In the genomic region with DNA sequence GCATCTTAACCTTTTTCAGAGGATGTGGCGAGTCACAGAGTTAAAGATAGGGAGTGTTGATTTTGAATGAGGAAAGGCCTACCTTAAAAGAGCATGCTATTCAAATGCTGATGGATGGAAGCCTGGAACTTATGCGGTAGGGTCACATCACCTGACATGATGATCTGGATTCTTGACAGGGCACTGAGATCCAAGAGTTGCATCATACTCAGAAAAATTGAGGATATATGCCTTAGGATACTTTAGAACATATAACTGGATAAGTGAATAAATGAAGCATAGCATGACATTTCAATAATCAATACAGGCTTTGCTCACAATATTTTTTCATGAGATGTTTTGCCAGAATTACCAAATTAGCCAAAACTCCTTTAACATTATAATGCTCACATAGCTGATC, we compare ENCODE assay signal across 22 cellular contexts. TPM values are rescaled to one million over a fixed set of nuclear protein-coding genes. Genes with fewer than 3 reads are reported as not detected.
DNase-seq lines count a peak whose midpoint lies in the region; ATAC-seq, FAIRE-seq and TF ChIP-seq lines count a peak whose summit lies in the region.
"Had no signal": no experiment of that assay in that cellular context is flagged by ENCODE, and none has a peak within 500 bp of the region (broad histone marks: within the 10 kb centered on the region; RNA-seq: fewer than 3 reads in every experiment).

No MANE protein-coding gene starts in this region.

- intact Hi-C loops in IMR-90 (cut with micrococcal nuclease) = no loop called here

- H3K36me3 ChIP-seq in SK-N-SH (replicated peaks in 1 of 2; ENCODE audit: control insufficient read depth in 1 of 2, insufficient read depth in 2 of 2, low read length in 1 of 2) (no peaks in the 10 kb centered on the region), IMR-90 (ENCODE audit: control insufficient read depth, insufficient read depth, low read length) (no peaks in the 10 kb centered on the region), H1 (ENCODE audit: control insufficient read depth in 2 of 4, insufficient read depth in 4 of 4, low read length in 3 of 4) (no peaks in the 10 kb centered on the region)

- H2AK9ac ChIP-seq in IMR-90 (replicated peaks; ENCODE audit: low read depth, low read length, poor library complexity) = no peak overlapping the region

- H3K79me1 ChIP-seq in IMR-90 (ENCODE audit: low read depth in 1 of 2, low read length in 2 of 2) = no peaks in the 10 kb centered on the region
- H3K79me1 ChIP-seq in H1 (ENCODE audit: low read depth, low read length) = no peaks in the 10 kb centered on the region

- no peak overlapping the region for H4K91ac ChIP-seq in IMR-90 (ENCODE audit: insufficient read depth, low read depth, low read length)
- no peak overlapping the region for H4K91ac ChIP-seq in H1 (replicated peaks; ENCODE audit: insufficient read length, low read length)

- H3K56ac ChIP-seq in IMR-90 (ENCODE audit: extremely low read depth, insufficient read depth, low read length) = no peak overlapping the region
- no peak overlapping the region for H3K56ac ChIP-seq in H1 (replicated peaks; ENCODE audit: insufficient read length, low read depth, low read length)

- H3K4me1 Mint-ChIP-seq in activated T-cell treated with anti-CD3 and anti-CD28 coated beads, Interleukin-2, amount 50 U/mL, for 72 hours (ENCODE audit: low read depth) = no peaks in the 10 kb centered on the region

- CTCF ChIA-PET in SK-N-SH (lab: Yijun Ruan, JAX) = no interaction called here
- CTCF ChIA-PET in IMR-90 (lab: Yijun Ruan, JAX) = interaction anchor here (1.1 kb wide), 1 partner anchor 17 kb away, joined by 3 read pairs; no protein-coding TSS in a partner anchor
- CTCF ChIA-PET in H1 (lab: Charles Lee; ENCODE audit: partially characterized antibody) = no interaction called here

- H3K9me3 Mint-ChIP-seq in activated T-cell treated with anti-CD3 and anti-CD28 coated beads, Interleukin-2, amount 50 U/mL, for 72 hours = peaks cover 2% of the 10 kb centered on the region in 2 donors
- H3K9me3 Mint-ChIP-seq: CD4-positive, alpha-beta T cell; HFFc6 had no signal

- no peak for FAIRE-seq in H1 (lab: Jason Lieb, UNC)
- FAIRE-seq: A549, D721Med, GM12892, GM18507, HTR-8/SVneo had no signal

- H2BK120ac ChIP-seq in IMR-90 (ENCODE audit: low read depth, low read length) = no peak overlapping the region
- no peak overlapping the region for H2BK120ac ChIP-seq in H1 (replicated peaks; ENCODE audit: low read depth, low read length)

- H3K4me3 ChIP-seq in SK-N-SH (ENCODE audit: low read depth in 2 of 2, low read length in 1 of 2) = no peak overlapping the region
- H3K4me3 ChIP-seq in IMR-90 (ENCODE audit: insufficient read depth, low read depth, low read length) = no peak overlapping the region
- no peak overlapping the region for H3K4me3 ChIP-seq in H1 (ENCODE audit: extremely low read depth in 1 of 4, insufficient read depth in 2 of 4, low read depth in 3 of 4, low read length in 4 of 4)
- no peak overlapping the region for H3K4me3 ChIP-seq in foreskin fibroblast (ENCODE audit: low read depth in 1 of 2, low read length in 2 of 2)
- H3K4me3 ChIP-seq: A549 had no signal

- H2BK12ac ChIP-seq in H1 (ENCODE audit: low read depth, low read length) = no peak overlapping the region

- H4K8ac ChIP-seq in IMR-90 (ENCODE audit: low read depth in 2 of 2, low read length in 2 of 2) = no peak overlapping the region
- no peak overlapping the region for H4K8ac ChIP-seq in H1 (ENCODE audit: extremely low read depth, insufficient read depth, low read length)

- TF ChIP-seq CTCF in SK-N-SH (IDR thresholded peaks at IDR 0.05) (no peak), IMR-90 (conservative IDR thresholded peaks at IDR 0.05; ENCODE audit: low read depth, low read length) (no peak), H1 (IDR thresholded peaks at IDR 0.05; ENCODE audit: control extremely low read depth in 1 of 3, insufficient read depth in 1 of 3, low read depth in 1 of 3, low read length in 3 of 3) (no peak), foreskin fibroblast (IDR thresholded peaks at IDR 0.05; ENCODE audit: low read depth, low read length) (no peak)

- no peak overlapping the region for H2BK15ac ChIP-seq in IMR-90 (ENCODE audit: low read depth, low read length)
- H2BK15ac ChIP-seq in H1 (ENCODE audit: low read length) = no peak overlapping the region

- no peak overlapping the region for H4K5ac ChIP-seq in IMR-90 (ENCODE audit: low read depth, low read length)
- H4K5ac ChIP-seq in H1 (ENCODE audit: insufficient read length, low read depth, low read length) = no peak overlapping the region

- no peaks in the 10 kb centered on the region for H3K9me2 ChIP-seq in SK-N-SH

- no peak overlapping the region for H3K14ac ChIP-seq in IMR-90 (replicated peaks; ENCODE audit: low read depth, low read length)
- no peak overlapping the region for H3K14ac ChIP-seq in H1 (ENCODE audit: insufficient read length)

- H4K20me1 ChIP-seq in SK-N-SH (ENCODE audit: insufficient read depth) = no peaks in the 10 kb centered on the region
- H4K20me1 ChIP-seq in IMR-90 (ENCODE audit: insufficient read depth, low read length) = no peaks in the 10 kb centered on the region
- H4K20me1 ChIP-seq in H1 (replicated peaks in 1 of 2; ENCODE audit: control insufficient read depth in 1 of 2, insufficient read depth in 2 of 2, low read length in 2 of 2) = no peaks in the 10 kb centered on the region

- no peak overlapping the region for H3K18ac ChIP-seq in IMR-90 (ENCODE audit: low read depth, low read length)
- H3K18ac ChIP-seq in H1 (ENCODE audit: extremely low read depth, low read length) = no peak overlapping the region

- in situ Hi-C loops in IMR-90 (cut with MboI; ENCODE audit: low sequenced_read_pairs) = no loop called here

- H3K27me3 Mint-ChIP-seq in activated T-cell treated with anti-CD3 and anti-CD28 coated beads, Interleukin-2, amount 50 U/mL, for 72 hours (ENCODE audit: low read depth) = peaks cover 23% of the 10 kb centered on the region

- no peak for TF ChIP-seq POLR2A in IMR-90 (IDR thresholded peaks at IDR 0.05; ENCODE audit: low read depth, low read length)
- no peak for TF ChIP-seq POLR2A in H1 (IDR thresholded peaks at IDR 0.05; ENCODE audit: control extremely low read depth in 1 of 2, low read depth in 2 of 2, low read length in 2 of 2)

- H3K27me3 ChIP-seq in SK-N-SH (ENCODE audit: insufficient read depth) = no peaks in the 10 kb centered on the region
- H3K27me3 ChIP-seq in IMR-90 (ENCODE audit: control insufficient read depth, insufficient read depth, low read length) = no peaks in the 10 kb centered on the region
- no peaks in the 10 kb centered on the region for H3K27me3 ChIP-seq in H1 (replicated peaks in 1 of 4; ENCODE audit: control insufficient read depth in 3 of 4, extremely low read depth in 1 of 4, insufficient read depth in 3 of 4, low read length in 3 of 4)

- H3K9me1 ChIP-seq in IMR-90 (ENCODE audit: insufficient read depth, low read length) = 0 out of 2 replicates have a peak, but pooled peaks cover under 1% of the 10 kb centered on the region

- H2AFZ ChIP-seq in SK-N-SH (ENCODE audit: low read depth) (no peak overlapping the region), IMR-90 (replicated peaks; ENCODE audit: low read length, poor library complexity) (no peak overlapping the region), H1 (ENCODE audit: low read length) (no peak overlapping the region)

- H3K4me3 Mint-ChIP-seq in activated T-cell treated with anti-CD3 and anti-CD28 coated beads, Interleukin-2, amount 50 U/mL, for 72 hours = no peak overlapping the region
- H3K4me3 Mint-ChIP-seq: CD4-positive, alpha-beta T cell; HFFc6 had no signal

- H3K4me1 ChIP-seq in SK-N-SH (ENCODE audit: control insufficient read depth in 1 of 2, insufficient read depth in 2 of 2, low read depth in 1 of 2, low read length in 1 of 2) (peaks cover under 1 to 10% of the 10 kb centered on the region in 2 experiments; a peak in 2 of 4 replicates), IMR-90 (ENCODE audit: control insufficient read depth, insufficient read depth, low read length) (peaks cover 2% of the 10 kb centered on the region), H1 (replicated peaks in 1 of 4; ENCODE audit: control insufficient read depth in 3 of 4, insufficient read depth in 4 of 4, low read length in 3 of 4) (peaks cover 0 to 13% (median 7%) of the 10 kb centered on the region in 4 experiments; a peak in 6 of 7 replicates)
- H3K4me1 ChIP-seq: A549 had no signal

- peaks cover 1% of the 10 kb centered on the region for H3F3A ChIP-seq in SK-N-SH (replicated peaks; ENCODE audit: insufficient read depth)

- no peak overlapping the region for H3K4ac ChIP-seq in IMR-90 (ENCODE audit: low read depth, low read length)
- H3K4ac ChIP-seq in H1 (replicated peaks; ENCODE audit: insufficient read length, low read depth, low read length) = no peak overlapping the region

- H2AK5ac ChIP-seq in IMR-90 (ENCODE audit: low read depth, low read length) (no peak overlapping the region), H1 (ENCODE audit: low read depth, low read length) (no peak overlapping the region)

- H3K23ac ChIP-seq in IMR-90 (ENCODE audit: low read depth, low read length) (no peak overlapping the region), H1 (ENCODE audit: insufficient read length) (no peak overlapping the region)

- 78% methylated on average over 2 of the region's 2 CpGs for WGBS in SK-N-SH (ENCODE audit: low lambda C conversion rate)
- 86% methylated on average over 1 of the region's 2 CpGs; no CpG with 5 or more reads in 1 of the 2 experiments for WGBS in IMR-90 (ENCODE audit: extremely low coverage in 2 of 2, insufficient read length in 1 of 2), 2 experiments
- WGBS in H1 (ENCODE audit: extremely low coverage in 1 of 2, insufficient coverage in 1 of 2, insufficient read length in 1 of 2, insufficient replicate concordance in 2 of 2, low coverage in 1 of 2, low lambda C conversion rate in 2 of 2, missing lambda C conversion rate in 1 of 2), 2 experiments = 50% methylated on average over 2 of the region's 2 CpGs; no CpG with 5 or more reads in 1 of the 2 experiments

- no peak for ATAC-seq in SK-N-SH treated with all-trans-retinoic acid at 6 μM for 48 hours
- ATAC-seq in IMR-90 (ENCODE audit: low read depth) = no peak
- ATAC-seq in activated T-cell treated with anti-CD3 and anti-CD28 coated beads, Interleukin-2, amount 50 U/mL, for 72 hours (replicated peaks in 1 of 2) = no peak
- ATAC-seq: A549, HCT116 had no signal

- H3K4me2 ChIP-seq in SK-N-SH = no peak overlapping the region
- H3K4me2 ChIP-seq in IMR-90 (ENCODE audit: low read depth, low read length) = no peak overlapping the region
- 0 out of 4 replicates have a peak overlapping the region, but pooled peaks have one; percentile 15 to 19 for H3K4me2 ChIP-seq in H1 (ENCODE audit: insufficient read depth in 1 of 2, low read depth in 2 of 2, low read length in 2 of 2)
- H3K4me2 ChIP-seq: A549, KMS-11 had no signal

- H3K9ac ChIP-seq in SK-N-SH (no peak overlapping the region), IMR-90 (ENCODE audit: low read depth, low read length) (no peak overlapping the region), H1 (replicated peaks in 1 of 4; ENCODE audit: extremely low read depth in 1 of 4, low read depth in 3 of 4, low read length in 3 of 4) (no peak overlapping the region)
- H3K9ac ChIP-seq: KMS-11 had no signal

- H3K23me2 ChIP-seq in H1 (ENCODE audit: low read depth, low read length) = no peaks in the 10 kb centered on the region

- POLR2A ChIA-PET in SK-N-SH (lab: Yijun Ruan, JAX) = no interaction called here
- POLR2A ChIA-PET in IMR-90 (lab: Charles Lee; ENCODE audit: unreplicated experiment) = no interaction called here
- POLR2A ChIA-PET in H1 (lab: Charles Lee; ENCODE audit: partially characterized antibody) = no interaction called here

- dilution Hi-C loops in IMR-90 (cut with HindIII; ENCODE audit: low sequenced_read_pairs, unreplicated experiment) = no loop called here

- peaks cover 2 to 3% of the 10 kb centered on the region in 2 donors for H3K36me3 Mint-ChIP-seq in activated T-cell treated with anti-CD3 and anti-CD28 coated beads, Interleukin-2, amount 50 U/mL, for 72 hours (ENCODE audit: insufficient read depth in 2 of 2)

- H3K9me3 ChIP-seq in SK-N-SH (no peaks in the 10 kb centered on the region), IMR-90 (ENCODE audit: control insufficient read depth, insufficient read depth, low read length) (no peaks in the 10 kb centered on the region), H1 (ENCODE audit: insufficient read depth in 2 of 2, low read depth in 1 of 2, low read length in 1 of 2) (no peaks in the 10 kb centered on the region)
- H3K9me3 ChIP-seq: A549, Caco-2 had no signal

- TF ChIP-seq RAD21 in SK-N-SH (IDR thresholded peaks at IDR 0.05; ENCODE audit: low read length) = no peak
- TF ChIP-seq RAD21 in IMR-90 (IDR thresholded peaks at IDR 0.05; ENCODE audit: low read length) = no peak
- no peak for TF ChIP-seq RAD21 in H1 (IDR thresholded peaks at IDR 0.05 in 1 of 2, conservative IDR thresholded peaks at IDR 0.05 in 1 of 2; ENCODE audit: low read depth in 2 of 2, low read length in 2 of 2)

- no TSS peak for BruUV-seq in IMR-90 (replicated peaks; lab: Mats Ljungman, UMichigan)

- no peaks in the 10 kb centered on the region for H3K79me2 ChIP-seq in SK-N-SH (ENCODE audit: insufficient read depth)
- H3K79me2 ChIP-seq in H1 (ENCODE audit: control insufficient read depth in 1 of 2, insufficient read depth in 2 of 2, low read length in 2 of 2) = no peaks in the 10 kb centered on the region

- no peak overlapping the region for H3K27ac Mint-ChIP-seq in activated T-cell treated with anti-CD3 and anti-CD28 coated beads, Interleukin-2, amount 50 U/mL, for 72 hours
- H3K27ac Mint-ChIP-seq: CD4-positive, alpha-beta T cell; HFFc6 had no signal

- no peak overlapping the region for H2BK5ac ChIP-seq in IMR-90 (ENCODE audit: low read depth, low read length, poor library complexity, severe bottlenecking)
- no peak overlapping the region for H2BK5ac ChIP-seq in H1 (ENCODE audit: low read depth, low read length)

- H2BK20ac ChIP-seq in IMR-90 (ENCODE audit: low read depth, low read length) (no peak overlapping the region), H1 (ENCODE audit: low read length) (no peak overlapping the region)

- TF ChIP-seq EP300 in SK-N-SH (IDR thresholded peaks at IDR 0.05; ENCODE audit: borderline replicate concordance in 1 of 2, low read depth in 1 of 2, low read length in 1 of 2) (no peak), H1 (IDR thresholded peaks at IDR 0.05; ENCODE audit: borderline replicate concordance in 1 of 2, low read depth in 2 of 2, low read length in 2 of 2) (no peak)

- H3K27ac ChIP-seq in SK-N-SH (ENCODE audit: low read depth in 2 of 2, low read length in 1 of 2) = no peak overlapping the region
- no peak overlapping the region for H3K27ac ChIP-seq in IMR-90 (ENCODE audit: insufficient read depth, low read length)
- H3K27ac ChIP-seq in H1 (ENCODE audit: low read depth, low read length) = no peak overlapping the region
- H3K27ac ChIP-seq: 22Rv1, A549, C4-2B, KMS-11 had no signal

- no peak for DNase-seq in SK-N-SH
- no peak for DNase-seq in IMR-90
- DNase-seq in H1 (ENCODE audit: low read depth in 1 of 2, low spot score in 2 of 2) = no peak
- no peak for DNase-seq in activated T-cell treated with anti-CD3 and anti-CD28 coated beads for 4 hours
- DNase-seq in foreskin fibroblast = no peak
- no peak for DNase-seq in activated T-cell treated with anti-CD3 and anti-CD28 coated beads, Interleukin-2, amount 50 U/mL, for 72 hours
- DNase-seq: AML-193; Caco-2; CD4-positive, alpha-beta T cell; GDM1; GOT3; HFFc6 had no signal

RNA-seq across cellular contexts. Expression of a gene that starts 20.1 kb away (rescaled TPM):
- polyA plus RNA-seq in SK-N-SH (2012; rRNA removed) (6.0 and 7.7 TPM in 2 replicates), IMR-90 (2012; rRNA removed) (10.4 and 13.1 TPM in 2 replicates), H1 (2011; rRNA removed) (7.6 and 9.5 TPM in 2 replicates)
- 8.8 and 9.0 TPM in 2 replicates for polyA plus RNA-seq in SK-N-SH (2012; cell fraction: cytosol; rRNA removed)
- 6.7 and 12.3 TPM in 2 replicates for polyA plus RNA-seq in SK-N-SH (2012; cell fraction: nucleus; rRNA removed)
- total RNA-seq in IMR-90 (2012; rRNA removed) = 34.1 and 45.0 TPM in 2 replicates
- polyA plus RNA-seq in IMR-90 (2012; cell fraction: cytosol; rRNA removed) = 2.9 and 4.7 TPM in 2 replicates
- polyA plus RNA-seq in IMR-90 (2012; cell fraction: nucleus; rRNA removed; ENCODE audit: low replicate concordance) = 14.0 and 29.6 TPM in 2 replicates
- 22.8 and 25.7 TPM in 2 replicates for total RNA-seq in H1 (2021; fragmentation: NEBNext Ultra II Directional; extraction: Animal tissue kit (Norgen Biotek cat#: 25700))
- polyA plus RNA-seq in H1 (2011; cell fraction: cytosol; rRNA removed) = 6.1 TPM
- polyA plus RNA-seq in H1 (2011; cell fraction: nucleus; rRNA removed) = 16.7 TPM
- polyA plus RNA-seq in H1 (2012, experiment 1 of 2) = 5.4 to 10.6 TPM (median 6.8 TPM) in 4 replicates
- polyA plus RNA-seq in H1 (2012, experiment 2 of 2) = 0.49 TPM
- 9.9 TPM for polyA plus RNA-seq in H1 (2013, experiment 1 of 2)
- 10.1 TPM for polyA plus RNA-seq in H1 (2013, experiment 2 of 2)
- polyA minus RNA-seq in H1 (2011; rRNA and poly(A)+ RNA removed) = 39.8 and 64.3 TPM in 2 replicates
- 20.4 TPM for polyA minus RNA-seq in H1 (2011; cell fraction: cytosol; rRNA and poly(A)+ RNA removed)
- 62.1 TPM for polyA minus RNA-seq in H1 (2011; cell fraction: nucleus; rRNA and poly(A)+ RNA removed)
- total RNA-seq in activated T-cell treated with anti-CD3 and anti-CD28 coated beads, Interleukin-2, amount 50 U/mL, for 72 hours = 10 to 100 TPM; 31.0 to 33.7 TPM

Comparison
In these comparisons a context has a peak if more than half of its experiments do, and no peak if none do; other contexts are left out.
1. H3K4me2 ChIP-seq: peak in H1 (2 of 2); none in SK-N-SH (single experiment) and IMR-90 (single experiment).